33 cellular contexts compared by ENCODE assay signal in genomic region chr7:32676249-32676941, GRCh38.
"Had no signal": no experiment of that assay in that cellular context is flagged by ENCODE, and none has a peak within 500 bp of the region (broad histone marks: within the 10 kb centered on the region; RNA-seq: fewer than 3 reads in every experiment).

No MANE protein-coding gene starts in this region.

- DNase-seq: activated B cell treated with CpG ODN at 0.5 μM for 24 hours; activated CD4-positive, alpha-beta memory T cell treated with anti-CD3 and anti-CD28 coated beads for 36 hours; activated CD4-positive, alpha-beta T cell treated with anti-CD3 and anti-CD28 coated beads for 4 hours; activated CD4-positive, alpha-beta T cell treated with anti-CD3 and anti-CD28 coated beads, Interleukin-2, amount 10 ng/mL, durations not matched to agents 24 days and 14 days; activated CD4-positive, alpha-beta T cell treated with anti-CD3 and anti-CD28 coated beads, Interleukin-2, amount 50 U/mL, for 1 hour; activated CD4-positive, alpha-beta T cell treated with anti-CD3 and anti-CD28 coated beads, Interleukin-2, amount 50 U/mL, for 4 hours; activated CD4-positive, CD25-positive, alpha-beta regulatory T cell treated with anti-CD3 and anti-CD28 coated beads, Interleukin-2, amount 50 U/mL, for 72 hours; activated CD8-positive, alpha-beta memory T cell treated with anti-CD3 and anti-CD28 coated beads, Interleukin-2, amount 50 U/mL, for 4 hours; activated CD8-positive, alpha-beta T cell treated with anti-CD3 and anti-CD28 coated beads for 36 hours; activated effector memory CD4-positive, alpha-beta T cell treated with anti-CD3 and anti-CD28 coated beads, Interleukin-2, amount 50 U/mL, for 16 hours; activated gamma-delta T cell treated with Interleukin-2 at 50 U/mL for 16 hours; activated naive CD4-positive, alpha-beta T cell; activated naive CD4-positive, alpha-beta T cell treated with anti-CD3 and anti-CD28 coated beads for 36 hours; activated naive CD4-positive, alpha-beta T cell treated with anti-CD3 and anti-CD28 coated beads, Interleukin-2, amount 50 U/mL, for 16 hours; activated naive CD8-positive, alpha-beta T cell treated with anti-CD3 and anti-CD28 coated beads for 36 hours; activated T-cell treated with anti-CD3 and anti-CD28 coated beads for 4 hours; activated T-cell treated with anti-CD3 and anti-CD28 coated beads, Interleukin-2, amount 50 U/mL, for 1 hour; activated T-cell treated with anti-CD3 and anti-CD28 coated beads, Interleukin-2, amount 50 U/mL, for 4 hours; activated T-cell treated with anti-CD3 and anti-CD28 coated beads, Interleukin-2, amount 50 U/mL, for 72 hours; adrenal gland; amniotic stem cell; aorta; body of pancreas; brain microvascular endothelial cell; central memory CD4-positive, alpha-beta T cell; T-helper 1 cell; T-helper 2 cell; T-helper 9 cell had no signal

- H3K36me3 ChIP-seq: adrenal gland, brain microvascular endothelial cell, breast epithelium had no signal

- H3K27me3 ChIP-seq: adrenal gland, body of pancreas, brain microvascular endothelial cell, breast epithelium had no signal

- FAIRE-seq: astrocyte had no signal

- ATAC-seq: activated CD8-positive, alpha-beta T cell treated with anti-CD3 and anti-CD28 coated beads for 36 hours; activated naive CD4-positive, alpha-beta T cell treated with anti-CD3 and anti-CD28 coated beads, Interleukin-2, amount 50 U/mL, for 72 hours; activated T-cell treated with anti-CD3 and anti-CD28 coated beads, Interleukin-2, amount 50 U/mL, for 4 hours; activated T-cell treated with anti-CD3 and anti-CD28 coated beads, Interleukin-2, amount 50 U/mL, for 72 hours; activated T-helper 17 cell treated with anti-CD3 and anti-CD28 coated beads, Interleukin-2, amount 50 U/mL, for 72 hours; body of pancreas had no signal

- H3K4me3 ChIP-seq: adrenal gland, body of pancreas, breast epithelium had no signal

- H3K4me1 ChIP-seq: adrenal gland, breast epithelium had no signal

- H3K27ac ChIP-seq: adrenal gland, body of pancreas, brain microvascular endothelial cell, breast epithelium, VCaP had no signal

- H3K9me3 ChIP-seq: adrenal gland, body of pancreas, breast epithelium had no signal
